ENCODE assay signal across 8 cellular contexts in the genomic region with DNA sequence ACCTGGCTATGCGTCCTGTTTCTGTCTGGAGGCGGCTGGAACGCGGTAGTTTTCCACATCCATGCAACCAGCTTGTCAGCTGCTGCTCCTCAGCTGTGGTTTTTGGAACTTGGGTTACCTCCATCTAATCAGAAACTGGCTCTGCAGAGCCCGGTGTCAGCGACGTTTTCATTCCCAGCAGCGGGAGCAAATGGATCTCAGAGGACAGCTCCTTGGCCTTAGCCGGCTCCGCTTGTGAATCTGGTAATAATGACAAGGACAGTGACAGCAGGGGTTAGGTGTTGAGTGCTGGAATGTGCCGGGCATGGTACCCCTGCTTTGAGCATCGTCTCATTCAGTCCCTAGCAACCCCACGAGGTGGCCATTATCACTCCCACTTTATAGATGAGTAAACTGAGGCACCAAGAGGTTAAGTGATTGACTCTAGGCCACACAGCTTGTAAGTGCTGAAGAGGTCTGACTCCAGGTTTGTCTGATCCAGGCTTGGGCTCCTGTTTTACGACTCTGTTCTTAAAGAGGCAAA. TPM values are rescaled to one million over a fixed set of nuclear protein-coding genes. Genes with fewer than 3 reads are reported as not detected.
DNase-seq lines count a peak whose midpoint lies in the region; ATAC-seq, FAIRE-seq and TF ChIP-seq lines count a peak whose summit lies in the region.

No MANE protein-coding gene starts in this region.

- TF ChIP-seq POLR2A in H1 (IDR thresholded peaks at IDR 0.05; ENCODE audit: control extremely low read depth in 1 of 2, low read depth in 2 of 2, low read length in 2 of 2): no peak

- H3K27ac ChIP-seq in CD4-positive, CD25-positive, alpha-beta regulatory T cell (ENCODE audit: insufficient read depth, low read length, poor library complexity, severe bottlenecking): no peak overlapping the region
- no peak overlapping the region for H3K27ac ChIP-seq in H1 (ENCODE audit: low read depth, low read length)
- no peak overlapping the region for H3K27ac ChIP-seq in neural cell (ENCODE audit: low read length)

- H3K4me2 ChIP-seq in Loucy (ENCODE audit: low read depth, low read length, poor library complexity, severe bottlenecking): peak overlapping the region; percentile 97
- H3K4me2 ChIP-seq in H1 (ENCODE audit: insufficient read depth in 1 of 2, low read depth in 2 of 2, low read length in 2 of 2): peak overlapping the region; percentile 80 to 90
- peak overlapping the region; percentile 78 for H3K4me2 ChIP-seq in neural cell (ENCODE audit: low read length)

- no peak for FAIRE-seq in H1 (lab: Jason Lieb, UNC)

- peaks cover 52% of the 10 kb centered on the region for H3K4me1 ChIP-seq in CD4-positive, CD25-positive, alpha-beta regulatory T cell (ENCODE audit: control insufficient read depth, insufficient read depth, low read length, poor library complexity, severe bottlenecking)
- peaks cover 53% of the 10 kb centered on the region for H3K4me1 ChIP-seq in Loucy (ENCODE audit: insufficient read depth, low read length, poor library complexity, severe bottlenecking)
- H3K4me1 ChIP-seq in H1 (replicated peaks in 1 of 4; ENCODE audit: control insufficient read depth in 3 of 4, insufficient read depth in 4 of 4, low read length in 3 of 4): peaks cover 0 to 14% (median 0%) of the 10 kb centered on the region in 4 experiments; a peak in 3 of 7 replicates

- DNase-seq in CD4-positive, CD25-positive, alpha-beta regulatory T cell: no peak
- DNase-seq in H1 (ENCODE audit: low read depth in 1 of 2, low spot score in 2 of 2): no peak
- DNase-seq in NCI-H2196 (lab: John Stamatoyannopoulos, UW; ENCODE audit: unreplicated experiment): no peak
- no peak for DNase-seq in NCI-H510A (lab: John Stamatoyannopoulos, UW)
- no peak for DNase-seq in NCI-H526 treated with DMSO at 0.1 percent for 48 hours (lab: John Stamatoyannopoulos, UW)

- WGBS in H1 (ENCODE audit: extremely low coverage in 1 of 2, insufficient coverage in 1 of 2, insufficient read length in 1 of 2, insufficient replicate concordance in 2 of 2, low coverage in 1 of 2, low lambda C conversion rate in 2 of 2, missing lambda C conversion rate in 1 of 2), 2 experiments: 64% methylated on average over 14 of the region's 14 CpGs; no CpG with 5 or more reads in 1 of the 2 experiments

- H3K27ac Mint-ChIP-seq in CD4-positive, CD25-positive, alpha-beta regulatory T cell: no peak overlapping the region

- 0 out of 2 replicates have a peak overlapping the region, but pooled peaks have one; percentile 29 for H2BK15ac ChIP-seq in H1 (ENCODE audit: low read length)

- no peaks in the 10 kb centered on the region for H3K9me3 Mint-ChIP-seq in CD4-positive, CD25-positive, alpha-beta regulatory T cell

- no peak overlapping the region for H2AFZ ChIP-seq in Loucy (ENCODE audit: low read length)
- H2AFZ ChIP-seq in H1 (ENCODE audit: low read length): no peak overlapping the region
- no peak overlapping the region for H2AFZ ChIP-seq in neural cell (ENCODE audit: low read depth, low read length)

- peak overlapping the region; percentile 68; the same call in 1 of the 2 replicates for H2BK12ac ChIP-seq in H1 (ENCODE audit: low read depth, low read length)

- no peak overlapping the region for H2BK120ac ChIP-seq in H1 (replicated peaks; ENCODE audit: low read depth, low read length)

- peak overlapping the region; percentile 67 to 81 (median 73) for H3K4me3 Mint-ChIP-seq in CD4-positive, CD25-positive, alpha-beta regulatory T cell

- H3K4me3 ChIP-seq in CD4-positive, CD25-positive, alpha-beta regulatory T cell (ENCODE audit: low read depth, low read length): peak overlapping the region; percentile 15
- peak overlapping the region; percentile 91 for H3K4me3 ChIP-seq in Loucy (ENCODE audit: low read length, poor library complexity, severe bottlenecking)
- H3K4me3 ChIP-seq in H1 (ENCODE audit: extremely low read depth in 1 of 4, insufficient read depth in 2 of 4, low read depth in 3 of 4, low read length in 4 of 4): peak overlapping the region; percentile 45 to 75 (median 64); a peak in 6 of 8 replicates
- H3K4me3 ChIP-seq in neural cell (ENCODE audit: low read length): peak overlapping the region; percentile 87

- H3K23me2 ChIP-seq in H1 (ENCODE audit: low read depth, low read length): peaks cover 15% of the 10 kb centered on the region; the same call in 1 of the 2 replicates

- no peak overlapping the region; the same call in 1 of the 2 replicates for H3K18ac ChIP-seq in H1 (ENCODE audit: extremely low read depth, low read length)

- H4K5ac ChIP-seq in H1 (ENCODE audit: insufficient read length, low read depth, low read length): no peak overlapping the region

- H4K91ac ChIP-seq in H1 (replicated peaks; ENCODE audit: insufficient read length, low read length): no peak overlapping the region

- peaks cover 47% of the 10 kb centered on the region for H4K20me1 ChIP-seq in Loucy (ENCODE audit: insufficient read depth, low read length, poor library complexity, severe bottlenecking)
- peaks cover 14 to 37% of the 10 kb centered on the region in 2 experiments for H4K20me1 ChIP-seq in H1 (replicated peaks in 1 of 2; ENCODE audit: control insufficient read depth in 1 of 2, insufficient read depth in 2 of 2, low read length in 2 of 2)
- H4K20me1 ChIP-seq in neural cell (ENCODE audit: insufficient read depth): peaks cover 5% of the 10 kb centered on the region

- CTCF ChIA-PET in H1 (lab: Charles Lee; ENCODE audit: partially characterized antibody): interaction anchor here (0.6 to 2.2 kb wide), 11 partner anchors 7 to 654 kb away, joined by 3 to 6 read pairs (median 3); no protein-coding TSS in a partner anchor

- no peak overlapping the region for H3K23ac ChIP-seq in H1 (ENCODE audit: insufficient read length)

- no peaks in the 10 kb centered on the region for H3K36me3 ChIP-seq in CD4-positive, CD25-positive, alpha-beta regulatory T cell (ENCODE audit: control insufficient read depth, insufficient read depth, low read length)
- no peaks in the 10 kb centered on the region for H3K36me3 ChIP-seq in Loucy (ENCODE audit: insufficient read depth, low read length)
- no peaks in the 10 kb centered on the region for H3K36me3 ChIP-seq in H1 (ENCODE audit: control insufficient read depth in 2 of 4, insufficient read depth in 4 of 4, low read length in 3 of 4)
- H3K36me3 ChIP-seq in neural cell (ENCODE audit: insufficient read depth, low read length): no peaks in the 10 kb centered on the region

- no peak overlapping the region for H3K56ac ChIP-seq in H1 (replicated peaks; ENCODE audit: insufficient read length, low read depth, low read length)

- no peak overlapping the region for H3K14ac ChIP-seq in H1 (ENCODE audit: insufficient read length)

- H3K79me2 ChIP-seq in Loucy (ENCODE audit: insufficient read depth, low read length) (peaks cover 65% of the 10 kb centered on the region), H1 (ENCODE audit: control insufficient read depth in 1 of 2, insufficient read depth in 2 of 2, low read length in 2 of 2) (peaks cover 5 to 28% of the 10 kb centered on the region in 2 experiments; a peak in 2 of 4 replicates), neural cell (replicated peaks; ENCODE audit: insufficient read depth, low read length) (no peaks in the 10 kb centered on the region)

- no peaks in the 10 kb centered on the region for H3K27me3 ChIP-seq in CD4-positive, CD25-positive, alpha-beta regulatory T cell (ENCODE audit: control insufficient read depth, insufficient read depth, low read length)
- H3K27me3 ChIP-seq in Loucy (ENCODE audit: insufficient read depth, low read length, poor library complexity, severe bottlenecking) (no peaks in the 10 kb centered on the region), H1 (replicated peaks in 1 of 4; ENCODE audit: control insufficient read depth in 3 of 4, extremely low read depth in 1 of 4, insufficient read depth in 3 of 4, low read length in 3 of 4) (peaks cover 3 to 43% (median 33%) of the 10 kb centered on the region in 4 experiments; a peak in 6 of 7 replicates), neural cell (ENCODE audit: insufficient read depth, low read depth, low read length) (peaks cover 31% of the 10 kb centered on the region)

- POLR2A ChIA-PET in H1 (lab: Charles Lee; ENCODE audit: partially characterized antibody): interaction anchor here (1.2 to 3.7 kb wide), 2 partner anchors 148 to 172 kb away, joined by 3 to 11 read pairs; no protein-coding TSS in a partner anchor

- H2AK5ac ChIP-seq in H1 (ENCODE audit: low read depth, low read length): no peak overlapping the region

- no peak overlapping the region for H2BK5ac ChIP-seq in H1 (ENCODE audit: low read depth, low read length)

- H3K36me3 Mint-ChIP-seq in CD4-positive, CD25-positive, alpha-beta regulatory T cell: no peaks in the 10 kb centered on the region

- no peak overlapping the region for H3K4ac ChIP-seq in H1 (replicated peaks; ENCODE audit: insufficient read length, low read depth, low read length)

- no peaks in the 10 kb centered on the region for H3F3A ChIP-seq in Loucy (ENCODE audit: low read depth)
- H3F3A ChIP-seq in neural cell (ENCODE audit: insufficient read depth, low read length, poor library complexity, severe bottlenecking): no peaks in the 10 kb centered on the region

- no peak for ATAC-seq in CD4-positive, CD25-positive, alpha-beta regulatory T cell (ENCODE audit: low read depth in 2 of 2)
- ATAC-seq in HG03342 (IDR thresholded peaks at IDR 0.05; ENCODE audit: unreplicated experiment): no peak

- no peaks in the 10 kb centered on the region for H3K9me3 ChIP-seq in CD4-positive, CD25-positive, alpha-beta regulatory T cell (ENCODE audit: control insufficient read depth in 2 of 2, low read length in 2 of 2)
- no peaks in the 10 kb centered on the region for H3K9me3 ChIP-seq in Loucy (ENCODE audit: insufficient read depth, low read depth, low read length)
- H3K9me3 ChIP-seq in H1 (ENCODE audit: insufficient read depth in 2 of 2, low read depth in 1 of 2, low read length in 1 of 2): no peaks in the 10 kb centered on the region
- H3K9me3 ChIP-seq in neural cell (ENCODE audit: low read length): no peaks in the 10 kb centered on the region

- no peak overlapping the region for H2BK20ac ChIP-seq in H1 (ENCODE audit: low read length)

- TF ChIP-seq EP300 in H1 (IDR thresholded peaks at IDR 0.05; ENCODE audit: borderline replicate concordance in 1 of 2, low read depth in 2 of 2, low read length in 2 of 2) (no peak), neural cell (conservative IDR thresholded peaks at IDR 0.05; ENCODE audit: poor library complexity, severe bottlenecking) (no peak)

- no peak overlapping the region for H4K8ac ChIP-seq in H1 (ENCODE audit: extremely low read depth, insufficient read depth, low read length)

- peaks cover 7% of the 10 kb centered on the region for H3K27me3 Mint-ChIP-seq in CD4-positive, CD25-positive, alpha-beta regulatory T cell

- no peaks in the 10 kb centered on the region for H3K9me2 ChIP-seq in Loucy (replicated peaks; ENCODE audit: low read depth, low read length)
- no peaks in the 10 kb centered on the region for H3K9me2 ChIP-seq in neural cell (ENCODE audit: insufficient read depth, low read length)

- peaks cover 21% of the 10 kb centered on the region for H3K79me1 ChIP-seq in H1 (ENCODE audit: low read depth, low read length)

- H3K9ac ChIP-seq in Loucy (ENCODE audit: low read depth, low read length, poor library complexity, severe bottlenecking): peak overlapping the region; percentile 83
- H3K9ac ChIP-seq in H1 (replicated peaks in 1 of 4; ENCODE audit: extremely low read depth in 1 of 4, low read depth in 3 of 4, low read length in 3 of 4): no peak overlapping the region
- peak overlapping the region; percentile 66 for H3K9ac ChIP-seq in neural cell (ENCODE audit: low read length)

- TF ChIP-seq CTCF in Loucy (conservative IDR thresholded peaks at IDR 0.05; ENCODE audit: low read length) (no peak), H1 (IDR thresholded peaks at IDR 0.05; ENCODE audit: control extremely low read depth in 1 of 3, insufficient read depth in 1 of 3, low read depth in 1 of 3, low read length in 3 of 3) (no peak), neural cell (IDR thresholded peaks at IDR 0.05; ENCODE audit: poor library complexity, severe bottlenecking) (no peak)

- TF ChIP-seq RAD21 in H1 (IDR thresholded peaks at IDR 0.05 in 1 of 2, conservative IDR thresholded peaks at IDR 0.05 in 1 of 2; ENCODE audit: low read depth in 2 of 2, low read length in 2 of 2) (no peak), neural cell (conservative IDR thresholded peaks at IDR 0.05) (no peak)

- H3K4me1 Mint-ChIP-seq in CD4-positive, CD25-positive, alpha-beta regulatory T cell: peaks cover 0 to 30% (median 6%) of the 10 kb centered on the region in 4 donors

RNA-seq across cellular contexts. Expression of gene SLCO4A1, which starts 1.3 kb away (rescaled TPM):
- 7.4 TPM for total RNA-seq in CD4-positive, CD25-positive, alpha-beta regulatory T cell
- 1 to 10 TPM; 1.8 to 2.9 (median 2.7) TPM for polyA plus RNA-seq in CD4-positive, CD25-positive, alpha-beta regulatory T cell
- 18.2 and 18.5 TPM in 2 replicates for total RNA-seq in H1 (2021; fragmentation: NEBNext Ultra II Directional; extraction: Animal tissue kit (Norgen Biotek cat#: 25700))
- polyA plus RNA-seq in H1 (2011; rRNA removed) (10.5 and 13.3 TPM in 2 replicates), neural cell (2.5 and 3.5 TPM in 2 replicates)
- polyA plus RNA-seq in H1 (2011; cell fraction: cytosol; rRNA removed): 10.5 TPM
- polyA plus RNA-seq in H1 (2011; cell fraction: nucleus; rRNA removed): 30.4 TPM
- 15.4 to 21.3 TPM (median 15.8 TPM) in 4 replicates for polyA plus RNA-seq in H1 (2012, experiment 1 of 2)
- 19.2 TPM for polyA plus RNA-seq in H1 (2012, experiment 2 of 2)
- 19.8 TPM for polyA plus RNA-seq in H1 (2013, experiment 1 of 2)
- 21.9 TPM for polyA plus RNA-seq in H1 (2013, experiment 2 of 2)
- polyA minus RNA-seq in H1 (2011; rRNA and poly(A)+ RNA removed): 6.1 and 7.4 TPM in 2 replicates
- 9.3 TPM for polyA minus RNA-seq in H1 (2011; cell fraction: cytosol; rRNA and poly(A)+ RNA removed)
- 10.6 TPM for polyA minus RNA-seq in H1 (2011; cell fraction: nucleus; rRNA and poly(A)+ RNA removed)
- 1.5 and 1.7 TPM in 2 replicates for polyA minus RNA-seq in neural cell

Comparison
In these comparisons a context has a peak if more than half of its experiments do, and no peak if none do; other contexts are left out.
1. H3K4me3 ChIP-seq: peak in every context shown above with its lines; median percentile 91 in Loucy; 87 in neural cell; 64 in H1; 15 in CD4-positive, CD25-positive, alpha-beta regulatory T cell.
2. H3K9ac ChIP-seq: peak in Loucy (single experiment) and neural cell (single experiment); none in H1 (0 of 4).
3. Peak in every context shown above with its lines, with median percentiles within 50 percentile points of each other: H3K4me2 ChIP-seq.